In genomic region chr18:21896732-21897336, GRCh38 we compare ENCODE assay signal across 1 cellular context.
TF ChIP-seq lines count a peak whose summit lies in the region.

No MANE protein-coding gene starts in this region.

TF ChIP-seq in IMR-90, 13 proteins besides CTCF, POLR2A, EP300 and RAD21:
- TF ChIP-seq CHD1 (IDR thresholded peaks at IDR 0.05; ENCODE audit: low read depth, low read length): no peak
- no peak for TF ChIP-seq ELK1 (IDR thresholded peaks at IDR 0.05; ENCODE audit: borderline replicate concordance, low read depth, low read length)
- no peak for TF ChIP-seq FOS (IDR thresholded peaks at IDR 0.05; ENCODE audit: low read depth, low read length)
- no peak for TF ChIP-seq USF2 (IDR thresholded peaks at IDR 0.05; ENCODE audit: low read depth, low read length)
- no peak for TF ChIP-seq SMC3 (IDR thresholded peaks at IDR 0.05; ENCODE audit: low read depth, low read length)
- no peak for TF ChIP-seq NFE2L2 (IDR thresholded peaks at IDR 0.05; ENCODE audit: low read depth, low read length)
- no peak for TF ChIP-seq MAFK (IDR thresholded peaks at IDR 0.05; ENCODE audit: low read depth, low read length)
- TF ChIP-seq CEBPB (IDR thresholded peaks at IDR 0.05; ENCODE audit: low read depth, low read length): no peak
- TF ChIP-seq BHLHE40 (IDR thresholded peaks at IDR 0.05; ENCODE audit: low read depth, low read length): no peak
- no peak for TF ChIP-seq MXI1 (IDR thresholded peaks at IDR 0.05; ENCODE audit: borderline replicate concordance, low read depth, low read length)
- no peak for TF ChIP-seq RFX5 (IDR thresholded peaks at IDR 0.05; ENCODE audit: low read depth, low read length)
- TF ChIP-seq RCOR1 (IDR thresholded peaks at IDR 0.05; ENCODE audit: insufficient replicate concordance, low read length): no peak
- TF ChIP-seq MAZ (IDR thresholded peaks at IDR 0.05; ENCODE audit: borderline replicate concordance, low read depth, low read length): no peak
